1 cellular context compared by ENCODE assay signal in the genomic region with DNA sequence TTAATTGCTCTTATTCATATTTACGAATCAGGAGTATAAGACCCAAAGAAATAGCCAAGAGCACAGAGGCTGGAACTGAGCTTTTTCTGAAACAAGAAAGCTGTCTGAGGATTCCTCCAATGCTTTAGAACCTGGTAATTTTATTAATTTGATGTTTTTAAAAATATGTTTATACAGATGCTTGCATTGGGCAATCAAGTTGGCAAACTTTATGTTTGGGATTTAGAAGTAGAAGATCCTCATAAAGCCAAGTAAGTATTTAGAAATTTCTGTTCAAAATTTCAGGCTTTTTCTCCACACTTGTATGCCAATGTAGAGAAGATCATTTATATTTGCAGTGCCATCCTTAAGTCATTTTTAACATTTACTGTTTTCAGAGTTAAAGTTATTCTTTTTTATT.
TF ChIP-seq lines count a peak whose summit lies in the region.

No MANE protein-coding gene starts in this region.

TF ChIP-seq in IMR-90, 13 proteins besides CTCF, POLR2A, EP300 and RAD21:
- TF ChIP-seq RCOR1 (IDR thresholded peaks at IDR 0.05; ENCODE audit: insufficient replicate concordance, low read length): no peak
- no peak for TF ChIP-seq NFE2L2 (IDR thresholded peaks at IDR 0.05; ENCODE audit: low read depth, low read length)
- no peak for TF ChIP-seq MAZ (IDR thresholded peaks at IDR 0.05; ENCODE audit: borderline replicate concordance, low read depth, low read length)
- TF ChIP-seq CHD1 (IDR thresholded peaks at IDR 0.05; ENCODE audit: low read depth, low read length): no peak
- no peak for TF ChIP-seq RFX5 (IDR thresholded peaks at IDR 0.05; ENCODE audit: low read depth, low read length)
- no peak for TF ChIP-seq USF2 (IDR thresholded peaks at IDR 0.05; ENCODE audit: low read depth, low read length)
- no peak for TF ChIP-seq FOS (IDR thresholded peaks at IDR 0.05; ENCODE audit: low read depth, low read length)
- no peak for TF ChIP-seq CEBPB (IDR thresholded peaks at IDR 0.05; ENCODE audit: low read depth, low read length)
- no peak for TF ChIP-seq MXI1 (IDR thresholded peaks at IDR 0.05; ENCODE audit: borderline replicate concordance, low read depth, low read length)
- no peak for TF ChIP-seq ELK1 (IDR thresholded peaks at IDR 0.05; ENCODE audit: borderline replicate concordance, low read depth, low read length)
- TF ChIP-seq BHLHE40 (IDR thresholded peaks at IDR 0.05; ENCODE audit: low read depth, low read length): no peak
- no peak for TF ChIP-seq SMC3 (IDR thresholded peaks at IDR 0.05; ENCODE audit: low read depth, low read length)
- no peak for TF ChIP-seq MAFK (IDR thresholded peaks at IDR 0.05; ENCODE audit: low read depth, low read length)
TF ChIP-seq in IMR-90: peak in this region for 0.
